ENCODE assay signal across 11 cellular contexts in genomic region chr10:116737582-116738358, GRCh38. TPM values are rescaled to one million over a fixed set of nuclear protein-coding genes. Genes with fewer than 3 reads are reported as not detected.
A peak's percentile ranks its signal among the peaks of the same experiment; 100 is the strongest.
DNase-seq lines count a peak whose midpoint lies in the region; ATAC-seq and TF ChIP-seq lines count a peak whose summit lies in the region.
"Had no signal": no experiment of that assay in that cellular context is flagged by ENCODE, and none has a peak within 500 bp of the region (broad histone marks: within the 10 kb centered on the region; RNA-seq: fewer than 3 reads in every experiment).

No MANE protein-coding gene starts in this region.

- H3K4me3 ChIP-seq in fibroblast of the aortic adventitia (ENCODE audit: low read depth, low read length): no peak overlapping the region
- H3K4me3 ChIP-seq: lung had no signal

- TF ChIP-seq CTCF in VCaP (conservative IDR thresholded peaks at IDR 0.05) (peak; percentile 21; the same call in 1 of the 2 replicates), fibroblast of the aortic adventitia (IDR thresholded peaks at IDR 0.05; ENCODE audit: insufficient read depth, low read length) (peak; percentile 25)

- peak; percentile 53 for DNase-seq in DMS 273 treated with DMSO at 0.1 percent for 48 hours (lab: John Stamatoyannopoulos, UW)
- DNase-seq in fibroblast of the aortic adventitia (ENCODE audit: low read depth): no peak
- peak; percentile 54 for DNase-seq in pons (ENCODE audit: low spot score)
- no peak for DNase-seq in NCI-H1105 treated with DMSO at 0.1 percent for 48 hours (lab: John Stamatoyannopoulos, UW)
- DNase-seq in activated CD4-positive, alpha-beta T cell treated with anti-CD3 and anti-CD28 coated beads for 4 hours: no peak
- no peak for DNase-seq in glomerular visceral epithelial cell (ENCODE audit: extremely low spot score)
- DNase-seq: activated CD8-positive, alpha-beta T cell treated with anti-CD3 and anti-CD28 coated beads for 36 hours; DMS79 treated with DMSO at 0.1 percent for 48 hours had no signal

- no peak overlapping the region for H3K27ac ChIP-seq in VCaP

- ATAC-seq in GM21717 (IDR thresholded peaks at IDR 0.05; ENCODE audit: unreplicated experiment): no peak
- ATAC-seq: activated CD8-positive, alpha-beta T cell treated with anti-CD3 and anti-CD28 coated beads for 36 hours had no signal

RNA-seq across cellular contexts. Expression of gene HSPA12A, which starts 4.6 kb away (rescaled TPM):
- total RNA-seq in fibroblast of the aortic adventitia (ENCODE audit: low replicate concordance): 10.3 and 18.8 TPM in 2 replicates

Comparison
In these comparisons a context has a peak if more than half of its experiments do, and no peak if none do; other contexts are left out.
1. DNase-seq: peak in DMS 273 treated with DMSO at 0.1 percent for 48 hours (single experiment) and pons (single experiment); none in fibroblast of the aortic adventitia (single experiment), NCI-H1105 treated with DMSO at 0.1 percent for 48 hours (single experiment), activated CD4-positive, alpha-beta T cell treated with anti-CD3 and anti-CD28 coated beads for 4 hours (0 of 2) and glomerular visceral epithelial cell (single experiment).